ENCODE assay signal across 1 cellular context in genomic region chr18:25563816-25564370, GRCh38.
TF ChIP-seq lines count a peak whose summit lies in the region.

No MANE protein-coding gene starts in this region.

TF ChIP-seq in H1, 55 proteins besides CTCF, POLR2A, EP300 and RAD21:
- TF ChIP-seq CHD1 (IDR thresholded peaks at IDR 0.05; ENCODE audit: low read depth, low read length) = no peak
- no peak for TF ChIP-seq JUN (IDR thresholded peaks at IDR 0.05; ENCODE audit: low read depth, low read length)
- no peak for TF ChIP-seq HDAC6 (IDR thresholded peaks at IDR 0.05; ENCODE audit: low read depth, low read length)
- no peak for TF ChIP-seq EZH2 (IDR thresholded peaks at IDR 0.05; ENCODE audit: low read depth, low read length, severe bottlenecking)
- TF ChIP-seq SIX5 (IDR thresholded peaks at IDR 0.05; ENCODE audit: low read depth, low read length) = no peak
- TF ChIP-seq NANOG (IDR thresholded peaks at IDR 0.05; ENCODE audit: insufficient read depth, low read depth, low read length, poor library complexity, severe bottlenecking) = no peak
- no peak for TF ChIP-seq CREB1 (IDR thresholded peaks at IDR 0.05)
